Comparison of ENCODE assay signal across 19 cellular contexts in the genomic region with DNA sequence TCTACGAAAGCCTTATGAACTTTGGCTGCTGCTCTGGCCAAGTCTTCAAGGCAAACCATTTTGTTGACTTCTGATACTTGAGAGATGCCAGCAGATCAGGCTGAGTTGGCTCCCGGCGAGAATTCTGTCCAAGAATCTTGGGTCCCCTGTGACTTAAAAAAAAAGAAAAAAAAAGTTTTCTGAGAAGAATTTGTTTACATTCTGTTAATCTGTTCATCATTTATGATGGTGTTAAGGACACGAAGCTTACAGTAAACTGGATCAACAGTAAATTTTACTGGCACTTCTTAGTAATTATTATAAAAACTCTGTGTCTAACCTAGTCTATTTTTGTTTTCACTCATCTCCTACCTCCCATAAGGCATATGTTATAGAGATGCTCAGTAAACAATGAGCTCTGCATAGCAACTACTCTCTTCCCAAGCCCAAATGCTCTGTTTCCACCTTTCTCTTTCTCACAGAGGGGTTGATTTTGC.
DNase-seq lines count a peak whose midpoint lies in the region; ATAC-seq and TF ChIP-seq lines count a peak whose summit lies in the region.
"Had no signal": no experiment of that assay in that cellular context is flagged by ENCODE, and none has a peak within 500 bp of the region (broad histone marks: within the 10 kb centered on the region; RNA-seq: fewer than 3 reads in every experiment).

No MANE protein-coding gene starts in this region.

- no peaks in the 10 kb centered on the region for H4K20me1 ChIP-seq in smooth muscle cell (ENCODE audit: low read depth)

- H3K4me2 ChIP-seq in smooth muscle cell = peak overlapping the region; percentile 50

- H3K27me3 ChIP-seq in left ventricle myocardium inferior (ENCODE audit: low read depth) = no peaks in the 10 kb centered on the region
- H3K27me3 ChIP-seq in smooth muscle cell (ENCODE audit: low read depth) = no peaks in the 10 kb centered on the region

- peak; percentile 30 to 41 for ATAC-seq in left cardiac atrium
- ATAC-seq: HepG2 had no signal

- H2AFZ ChIP-seq in smooth muscle cell (ENCODE audit: low read depth) = peak overlapping the region; percentile 48

- no peak overlapping the region for H3K4me3 ChIP-seq in left ventricle myocardium inferior
- H3K4me3 ChIP-seq in foreskin fibroblast (ENCODE audit: low read depth in 1 of 2, low read length in 2 of 2) = peak overlapping the region; percentile 34 to 45
- H3K4me3 ChIP-seq in smooth muscle cell = peak overlapping the region; percentile 12

- H3K27ac ChIP-seq in left ventricle myocardium inferior (replicated peaks) (no peak overlapping the region), smooth muscle cell (ENCODE audit: low read depth) (peak overlapping the region; percentile 88)

- TF ChIP-seq CTCF in left ventricle myocardium inferior (IDR thresholded peaks at IDR 0.05; ENCODE audit: borderline replicate concordance) (no peak), foreskin fibroblast (IDR thresholded peaks at IDR 0.05; ENCODE audit: low read depth, low read length) (no peak), smooth muscle cell (IDR thresholded peaks at IDR 0.05; ENCODE audit: borderline replicate concordance, insufficient read depth, poor library complexity, severe bottlenecking) (no peak)

- H3F3A ChIP-seq in smooth muscle cell (ENCODE audit: low read depth) = peaks cover 23% of the 10 kb centered on the region

- DNase-seq in left cardiac atrium (no peak), left ventricle myocardium inferior (no peak), amniotic epithelial cell (ENCODE audit: low read depth) (peak; percentile 9), foreskin fibroblast (peak in 1 of 2 donors; percentile 43), smooth muscle cell (lab: John Stamatoyannopoulos, UW; ENCODE audit: unreplicated experiment) (no peak), NCI-H2107 (lab: John Stamatoyannopoulos, UW) (no peak), NCI-H1048 (lab: John Stamatoyannopoulos, UW) (no peak)
- DNase-seq in activated effector memory CD4-positive, alpha-beta T cell treated with anti-CD3 and anti-CD28 coated beads, Interleukin-2, amount 50 U/mL, for 16 hours = no peak
- DNase-seq: activated CD4-positive, alpha-beta T cell treated with anti-CD3 and anti-CD28 coated beads, Interleukin-2, amount 50 U/mL, for 4 hours; activated naive CD4-positive, alpha-beta T cell treated with Interleukin-2 at 50 U/mL for 16 hours; CD8-positive, alpha-beta memory T cell; DMS79 treated with DMSO at 0.1 percent for 48 hours; mesendoderm; NCI-H2029 treated with DMSO at 0.1 percent for 48 hours; NCI-H510A; retina; stimulated activated naive CD4-positive, alpha-beta T cell treated with Interleukin-2 at 50 U/mL for 16 hours; T-helper 1 cell had no signal

- peaks cover 7% of the 10 kb centered on the region for H3K4me1 ChIP-seq in left ventricle myocardium inferior
- peaks cover 8% of the 10 kb centered on the region for H3K4me1 ChIP-seq in smooth muscle cell (ENCODE audit: low read depth)

- no peaks in the 10 kb centered on the region for H3K79me2 ChIP-seq in smooth muscle cell (ENCODE audit: low read depth)

- H3K9ac ChIP-seq in smooth muscle cell (ENCODE audit: low read depth) = peak overlapping the region; percentile 32

- H3K9me3 ChIP-seq in left ventricle myocardium inferior (replicated peaks) (no peaks in the 10 kb centered on the region), smooth muscle cell (replicated peaks; ENCODE audit: low read depth) (no peaks in the 10 kb centered on the region)

- intact Hi-C loops in left cardiac atrium (cut with DNase I) = no loop called here
- intact Hi-C loops in left ventricle myocardium inferior (cut with micrococcal nuclease) = no loop called here

- no peaks in the 10 kb centered on the region for H3K36me3 ChIP-seq in left ventricle myocardium inferior
- no peaks in the 10 kb centered on the region for H3K36me3 ChIP-seq in smooth muscle cell (ENCODE audit: low read depth)

- WGBS in smooth muscle cell (ENCODE audit: low lambda C conversion rate) = 32% methylated on average over 4 of the region's 4 CpGs
